Comparison of ENCODE assay signal across 9 cellular contexts in genomic region chr2:100104265-100104664, GRCh38. TPM values are rescaled to one million over a fixed set of nuclear protein-coding genes. Genes with fewer than 3 reads are reported as not detected.
DNase-seq lines count a peak whose midpoint lies in the region; ATAC-seq, FAIRE-seq and TF ChIP-seq lines count a peak whose summit lies in the region.
"Not testable (repeated sequence)": the region's sequence is repeated elsewhere in the genome, so short reads cannot be mapped to it uniquely, and the experiment has no call there.
"Had no signal": no experiment of that assay in that cellular context is flagged by ENCODE, and none has a peak within 500 bp of the region (broad histone marks: within the 10 kb centered on the region; RNA-seq: fewer than 3 reads in every experiment).

No MANE protein-coding gene starts in this region.

- not testable (repeated sequence) for H3K4me3 Mint-ChIP-seq in activated T-helper 17 cell treated with anti-CD3 and anti-CD28 coated beads, Interleukin-2, amount 50 U/mL, for 72 hours; neural progenitor cell; stimulated activated naive CD8-positive, alpha-beta T cell treated with anti-CD3 and anti-CD28 coated beads, Interleukin-15, amount 100 ng/mL, for 72 hours
- H3K4me3 Mint-ChIP-seq in endodermal cell: peak overlapping the region; percentile 38

- H3K27me3 Mint-ChIP-seq in activated T-helper 17 cell treated with anti-CD3 and anti-CD28 coated beads, Interleukin-2, amount 50 U/mL, for 72 hours: peaks cover 21% of the 10 kb centered on the region
- H3K27me3 Mint-ChIP-seq in endodermal cell (ENCODE audit: insufficient read depth) (peaks cover 68% of the 10 kb centered on the region), neural progenitor cell (ENCODE audit: insufficient read depth, low read depth) (peaks cover 15% of the 10 kb centered on the region)
- peaks cover 34% of the 10 kb centered on the region for H3K27me3 Mint-ChIP-seq in stimulated activated naive CD8-positive, alpha-beta T cell treated with anti-CD3 and anti-CD28 coated beads, Interleukin-15, amount 100 ng/mL, for 72 hours

- peaks cover 14% of the 10 kb centered on the region for H4K20me1 ChIP-seq in neural progenitor cell (ENCODE audit: low read depth)

- WGBS in A549 (ENCODE audit: missing lambda C conversion rate): no CpG with 5 or more reads among the region's 60 CpGs
- 0% methylated on average over 18 of the region's 60 CpGs; no CpG with 5 or more reads in 1 of the 2 experiments for WGBS in endodermal cell (ENCODE audit: insufficient coverage in 1 of 2, insufficient read length in 1 of 2), 2 experiments

- in situ Hi-C loops in Panc1 (cut with HindIII; ENCODE audit: low pct_unique_long_range_greater_than_20kb, low sequenced_read_pairs): not testable (repeated sequence)

- H3K4me3 ChIP-seq in A549 (peak overlapping the region; percentile 65), neural progenitor cell (peak overlapping the region; percentile 34)
- H3K4me3 ChIP-seq in Panc1 (ENCODE audit: low read depth in 2 of 2, low read length in 2 of 2); endodermal cell (ENCODE audit: low read length): not testable (repeated sequence)

- peaks cover 21% of the 10 kb centered on the region for H3F3A ChIP-seq in neural progenitor cell (ENCODE audit: low read depth)

- H3K4me2 ChIP-seq in A549: peak overlapping the region; percentile 99
- H3K4me2 ChIP-seq in neural progenitor cell: peak overlapping the region; percentile 73

- H3K27me3 ChIP-seq in Panc1 (ENCODE audit: control insufficient read depth, insufficient read depth, low read length) (peaks cover 19% of the 10 kb centered on the region), endodermal cell (ENCODE audit: control insufficient read depth, insufficient read depth, low read length, poor library complexity, severe bottlenecking) (peaks cover 56% of the 10 kb centered on the region), neural progenitor cell (peaks cover 81% of the 10 kb centered on the region)

- intact Hi-C loops in Panc1 (cut with micrococcal nuclease; ENCODE audit: unreplicated experiment); left colon (cut with DNase I, micrococcal nuclease): not testable (repeated sequence)

- not testable (repeated sequence) for H3K4me1 ChIP-seq in A549; Panc1 (ENCODE audit: control insufficient read depth, insufficient read depth, low read length); endodermal cell (ENCODE audit: control insufficient read depth, insufficient read depth, low read length)
- H3K4me1 ChIP-seq in neural progenitor cell: peaks cover 26% of the 10 kb centered on the region

- not testable (repeated sequence) for FAIRE-seq in A549 (lab: Jason Lieb, UNC)

- CTCF ChIA-PET in A549 (lab: Yijun Ruan, JAX); Panc1 (lab: Charles Lee): not testable (repeated sequence)

- not testable (repeated sequence) for TF ChIP-seq RAD21 in A549 (conservative IDR thresholded peaks at IDR 0.05 in 1 of 2, IDR thresholded peaks at IDR 0.05 in 1 of 2)

- H3K27ac ChIP-seq in A549: peak overlapping the region in 1 of 2 experiments; percentile 43; a peak in 2 of 6 replicates
- H3K27ac ChIP-seq in Panc1 (ENCODE audit: low read length); endodermal cell (ENCODE audit: low read depth, low read length); neural progenitor cell: not testable (repeated sequence)

- not testable (repeated sequence) for H3K4me1 Mint-ChIP-seq in activated T-helper 17 cell treated with anti-CD3 and anti-CD28 coated beads, Interleukin-2, amount 50 U/mL, for 72 hours
- H3K4me1 Mint-ChIP-seq in endodermal cell (peaks cover 20% of the 10 kb centered on the region), neural progenitor cell (peaks cover 36% of the 10 kb centered on the region)
- H3K4me1 Mint-ChIP-seq in stimulated activated naive CD8-positive, alpha-beta T cell treated with anti-CD3 and anti-CD28 coated beads, Interleukin-15, amount 100 ng/mL, for 72 hours: peaks cover 13% of the 10 kb centered on the region

- H3K36me3 Mint-ChIP-seq in activated T-helper 17 cell treated with anti-CD3 and anti-CD28 coated beads, Interleukin-2, amount 50 U/mL, for 72 hours (ENCODE audit: low read depth); endodermal cell (ENCODE audit: low read depth); neural progenitor cell: not testable (repeated sequence)

- not testable (repeated sequence) for DNase-seq in A549 (ENCODE audit: low read depth in 1 of 2, low spot score in 1 of 2); Panc1 (ENCODE audit: low read depth, low spot score); left colon; stimulated activated naive CD8-positive, alpha-beta T cell treated with anti-CD3 and anti-CD28 coated beads, Interleukin-15, amount 100 ng/mL, for 72 hours
- peak; percentile 36 for DNase-seq in ELR (ENCODE audit: low read depth)
- DNase-seq in endodermal cell: peak; percentile 59
- DNase-seq in neural progenitor cell (ENCODE audit: low spot score): peak; percentile 55

- not testable (repeated sequence) for H3K9me3 Mint-ChIP-seq in activated T-helper 17 cell treated with anti-CD3 and anti-CD28 coated beads, Interleukin-2, amount 50 U/mL, for 72 hours; endodermal cell; neural progenitor cell; stimulated activated naive CD8-positive, alpha-beta T cell treated with anti-CD3 and anti-CD28 coated beads, Interleukin-15, amount 100 ng/mL, for 72 hours

- not testable (repeated sequence) for BruUV-seq in Panc1 (replicated peaks; lab: Mats Ljungman, UMichigan)

- H2AFZ ChIP-seq in neural progenitor cell (replicated peaks): not testable (repeated sequence)

- not testable (repeated sequence) for H3K9me3 ChIP-seq in A549; Panc1 (ENCODE audit: control insufficient read depth, insufficient read depth, low read depth, low read length); endodermal cell (ENCODE audit: control insufficient read depth, low read length); neural progenitor cell (ENCODE audit: low read depth)

- H3K27ac Mint-ChIP-seq in activated T-helper 17 cell treated with anti-CD3 and anti-CD28 coated beads, Interleukin-2, amount 50 U/mL, for 72 hours; endodermal cell; neural progenitor cell; stimulated activated naive CD8-positive, alpha-beta T cell treated with anti-CD3 and anti-CD28 coated beads, Interleukin-15, amount 100 ng/mL, for 72 hours: not testable (repeated sequence)

- not testable (repeated sequence) for TF ChIP-seq POLR2A in A549 (IDR thresholded peaks at IDR 0.05; ENCODE audit: low read length)

- ATAC-seq in A549: peak; percentile 67 to 79
- ATAC-seq in Panc1: peak; percentile 88
- peak; percentile 58 for ATAC-seq in activated T-helper 17 cell treated with anti-CD3 and anti-CD28 coated beads, Interleukin-2, amount 50 U/mL, for 72 hours (replicated peaks)
- ATAC-seq in left colon: peak; percentile 45
- ATAC-seq in stimulated activated naive CD8-positive, alpha-beta T cell treated with anti-CD3 and anti-CD28 coated beads, Interleukin-15, amount 100 ng/mL, for 72 hours: peak; percentile 55

- H3K36me3 ChIP-seq in Panc1 (ENCODE audit: control insufficient read depth, insufficient read depth, low read length); endodermal cell (ENCODE audit: control insufficient read depth, insufficient read depth, low read length); neural progenitor cell: not testable (repeated sequence)

- not testable (repeated sequence) for H3K9ac ChIP-seq in endodermal cell (ENCODE audit: extremely low read depth, low read length, poor library complexity, severe bottlenecking); neural progenitor cell

- not testable (repeated sequence) for TF ChIP-seq EP300 in A549 (IDR thresholded peaks at IDR 0.05)

- not testable (repeated sequence) for TF ChIP-seq CTCF in A549 (IDR thresholded peaks at IDR 0.05); Panc1 (IDR thresholded peaks at IDR 0.05); endodermal cell (conservative IDR thresholded peaks at IDR 0.05); neural progenitor cell (IDR thresholded peaks at IDR 0.05)

- POLR2A ChIA-PET in A549 (lab: Yijun Ruan, JAX); Panc1 (lab: Charles Lee): not testable (repeated sequence)

- not testable (repeated sequence) for H3K79me2 ChIP-seq in neural progenitor cell (ENCODE audit: low read depth)

RNA-seq across cellular contexts. Expression of gene AFF3, which starts 38.1 kb away (rescaled TPM):
- 0.13 TPM in 1 of 2 replicates, not detected in the other for polyA plus RNA-seq in A549 (2011; rRNA removed)
- not detected in 2 replicates for polyA plus RNA-seq in A549 (2012; cell fraction: cytosol; rRNA removed)
- 0.02 TPM in 1 of 2 replicates, not detected in the other for polyA plus RNA-seq in A549 (2012; cell fraction: nucleus; rRNA removed)
- not detected in 3 replicates for polyA plus RNA-seq in A549 (2017; fragmentation: RNase III; extraction: RNeasy Plus Mini Kit Qiagen cat#74134 plus additional on column Dnase treatment)
- 0.12 TPM in 1 of 2 replicates, not detected in the other for polyA minus RNA-seq in A549 (2011; rRNA and poly(A)+ RNA removed)
- 2.2 TPM for total RNA-seq in Panc1 (2021; ENCODE audit: unreplicated experiment)
- polyA plus RNA-seq in Panc1 (2012; ENCODE audit: insufficient read length): 5.5 TPM
- total RNA-seq in activated T-helper 17 cell treated with anti-CD3 and anti-CD28 coated beads, Interleukin-2, amount 50 U/mL, for 72 hours: under 1 TPM; 0.32 to 0.42 TPM
- total RNA-seq in endodermal cell: under 1 TPM; 0.62 to 0.73 TPM
- polyA plus RNA-seq in endodermal cell (2013, experiment 1 of 2): 26.6 TPM
- polyA plus RNA-seq in endodermal cell (2013, experiment 2 of 2): 29.6 TPM
- 10 to 100 TPM in 1 of 2 donors, 1 to 10 TPM in 1; 4.7 to 10.6 TPM for total RNA-seq in left colon
- total RNA-seq in neural progenitor cell (ENCODE audit: low replicate concordance): 0.26 and 0.56 TPM in 2 replicates
- polyA plus RNA-seq: K562 had no signal
